In the genomic region with DNA sequence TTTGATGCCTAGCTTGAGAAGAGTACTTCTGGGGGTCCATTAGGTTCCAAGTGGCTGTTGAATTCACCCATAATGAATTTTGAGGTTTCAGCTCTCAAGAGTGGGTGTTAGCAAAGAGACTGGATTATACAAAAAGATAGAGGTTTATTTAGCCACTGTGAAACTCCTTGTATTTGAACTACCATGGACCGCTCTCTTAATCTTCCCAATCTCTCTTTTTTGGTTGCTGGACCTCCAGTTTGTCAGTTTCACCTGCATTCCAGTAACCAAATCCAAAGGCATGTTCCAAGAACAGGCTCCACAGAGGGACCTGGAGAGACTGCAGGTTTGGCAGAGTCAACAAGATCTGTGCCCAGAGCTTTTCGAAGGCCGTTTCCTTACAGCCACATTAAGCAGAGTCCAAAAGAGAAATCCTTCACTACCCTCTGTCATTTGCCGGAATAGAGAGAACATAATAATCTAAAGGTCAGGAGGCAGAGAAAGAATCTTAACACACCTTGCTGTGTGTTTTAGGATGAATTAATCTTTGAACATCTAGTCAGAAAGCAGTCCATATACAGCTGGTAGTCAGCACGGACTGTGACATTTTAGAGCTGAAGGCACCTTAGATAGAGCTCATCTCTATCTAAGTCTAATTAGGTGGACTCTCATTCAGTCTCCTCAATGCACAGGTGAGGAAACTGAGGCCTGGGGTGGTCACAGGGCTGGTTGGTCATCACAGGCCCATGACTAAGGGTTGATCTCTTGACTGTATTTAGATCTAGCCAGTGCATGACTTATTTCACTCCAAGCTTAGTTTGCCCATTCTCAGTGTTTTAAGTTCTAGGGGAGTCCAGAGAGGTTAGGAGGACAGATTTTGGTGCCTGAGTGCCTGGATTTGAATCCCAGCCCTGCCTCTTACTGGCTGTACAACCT, we compare ENCODE assay signal across 2 cellular contexts.
TF ChIP-seq lines count a peak whose summit lies in the region.

No MANE protein-coding gene starts in this region.

TF ChIP-seq in SK-N-SH, 30 proteins besides CTCF, POLR2A, EP300 and RAD21 (continued from another document):
- TF ChIP-seq, protein P1, sequence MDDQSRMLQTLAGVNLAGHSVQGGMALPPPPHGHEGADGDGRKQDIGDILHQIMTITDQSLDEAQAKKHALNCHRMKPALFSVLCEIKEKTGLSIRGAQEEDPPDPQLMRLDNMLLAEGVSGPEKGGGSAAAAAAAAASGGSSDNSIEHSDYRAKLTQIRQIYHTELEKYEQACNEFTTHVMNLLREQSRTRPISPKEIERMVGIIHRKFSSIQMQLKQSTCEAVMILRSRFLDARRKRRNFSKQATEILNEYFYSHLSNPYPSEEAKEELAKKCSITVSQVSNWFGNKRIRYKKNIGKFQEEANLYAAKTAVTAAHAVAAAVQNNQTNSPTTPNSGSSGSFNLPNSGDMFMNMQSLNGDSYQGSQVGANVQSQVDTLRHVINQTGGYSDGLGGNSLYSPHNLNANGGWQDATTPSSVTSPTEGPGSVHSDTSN (IDR thresholded peaks at IDR 0.05): no peak
- TF ChIP-seq, protein P2, sequence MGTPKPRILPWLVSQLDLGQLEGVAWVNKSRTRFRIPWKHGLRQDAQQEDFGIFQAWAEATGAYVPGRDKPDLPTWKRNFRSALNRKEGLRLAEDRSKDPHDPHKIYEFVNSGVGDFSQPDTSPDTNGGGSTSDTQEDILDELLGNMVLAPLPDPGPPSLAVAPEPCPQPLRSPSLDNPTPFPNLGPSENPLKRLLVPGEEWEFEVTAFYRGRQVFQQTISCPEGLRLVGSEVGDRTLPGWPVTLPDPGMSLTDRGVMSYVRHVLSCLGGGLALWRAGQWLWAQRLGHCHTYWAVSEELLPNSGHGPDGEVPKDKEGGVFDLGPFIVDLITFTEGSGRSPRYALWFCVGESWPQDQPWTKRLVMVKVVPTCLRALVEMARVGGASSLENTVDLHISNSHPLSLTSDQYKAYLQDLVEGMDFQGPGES (IDR thresholded peaks at IDR 0.05; ENCODE audit: low read depth, low read length): no peak
- TF ChIP-seq, protein P3, sequence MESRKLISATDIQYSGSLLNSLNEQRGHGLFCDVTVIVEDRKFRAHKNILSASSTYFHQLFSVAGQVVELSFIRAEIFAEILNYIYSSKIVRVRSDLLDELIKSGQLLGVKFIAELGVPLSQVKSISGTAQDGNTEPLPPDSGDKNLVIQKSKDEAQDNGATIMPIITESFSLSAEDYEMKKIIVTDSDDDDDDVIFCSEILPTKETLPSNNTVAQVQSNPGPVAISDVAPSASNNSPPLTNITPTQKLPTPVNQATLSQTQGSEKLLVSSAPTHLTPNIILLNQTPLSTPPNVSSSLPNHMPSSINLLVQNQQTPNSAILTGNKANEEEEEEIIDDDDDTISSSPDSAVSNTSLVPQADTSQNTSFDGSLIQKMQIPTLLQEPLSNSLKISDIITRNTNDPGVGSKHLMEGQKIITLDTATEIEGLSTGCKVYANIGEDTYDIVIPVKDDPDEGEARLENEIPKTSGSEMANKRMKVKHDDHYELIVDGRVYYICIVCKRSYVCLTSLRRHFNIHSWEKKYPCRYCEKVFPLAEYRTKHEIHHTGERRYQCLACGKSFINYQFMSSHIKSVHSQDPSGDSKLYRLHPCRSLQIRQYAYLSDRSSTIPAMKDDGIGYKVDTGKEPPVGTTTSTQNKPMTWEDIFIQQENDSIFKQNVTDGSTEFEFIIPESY (IDR thresholded peaks at IDR 0.05; ENCODE audit: borderline replicate concordance, low read depth): no peak
- TF ChIP-seq, protein P4, sequence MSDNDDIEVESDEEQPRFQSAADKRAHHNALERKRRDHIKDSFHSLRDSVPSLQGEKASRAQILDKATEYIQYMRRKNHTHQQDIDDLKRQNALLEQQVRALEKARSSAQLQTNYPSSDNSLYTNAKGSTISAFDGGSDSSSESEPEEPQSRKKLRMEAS (IDR thresholded peaks at IDR 0.05; ENCODE audit: low read depth): no peak
- no peak for TF ChIP-seq JUND (IDR thresholded peaks at IDR 0.05)
- TF ChIP-seq SIN3A (IDR thresholded peaks at IDR 0.05; ENCODE audit: borderline replicate concordance, low read depth, low read length): no peak
- TF ChIP-seq MXI1 (IDR thresholded peaks at IDR 0.05; ENCODE audit: low read depth, low read length): no peak
- no peak for TF ChIP-seq POLR2AphosphoS5 (IDR thresholded peaks at IDR 0.05; ENCODE audit: low read depth, low read length)
- no peak for TF ChIP-seq TCF12 (IDR thresholded peaks at IDR 0.05)
- no peak for TF ChIP-seq CHD2 (IDR thresholded peaks at IDR 0.05; ENCODE audit: low read length, partially characterized antibody)
- no peak for TF ChIP-seq FOSL2 (IDR thresholded peaks at IDR 0.05; ENCODE audit: borderline replicate concordance, low read depth)
- TF ChIP-seq RCOR1 (IDR thresholded peaks at IDR 0.05; ENCODE audit: low read length): no peak
- no peak for TF ChIP-seq NFIC (IDR thresholded peaks at IDR 0.05; ENCODE audit: borderline replicate concordance)

TF ChIP-seq in SK-N-SH treated with all-trans-retinoic acid at 6 μM for 48 hours, 23 proteins besides CTCF, POLR2A, EP300 and RAD21 (continued from another document):
- TF ChIP-seq ISL1 (CRISPR knock-in tag; IDR thresholded peaks at IDR 0.05): no peak
- no peak for TF ChIP-seq ZNF70 (CRISPR knock-in tag; IDR thresholded peaks at IDR 0.05)
- TF ChIP-seq GLIS3 (CRISPR knock-in tag; IDR thresholded peaks at IDR 0.05): no peak
- no peak for TF ChIP-seq ESRRG (CRISPR knock-in tag; IDR thresholded peaks at IDR 0.05)
